ENCODE assay signal across 8 cellular contexts in the genomic region with DNA sequence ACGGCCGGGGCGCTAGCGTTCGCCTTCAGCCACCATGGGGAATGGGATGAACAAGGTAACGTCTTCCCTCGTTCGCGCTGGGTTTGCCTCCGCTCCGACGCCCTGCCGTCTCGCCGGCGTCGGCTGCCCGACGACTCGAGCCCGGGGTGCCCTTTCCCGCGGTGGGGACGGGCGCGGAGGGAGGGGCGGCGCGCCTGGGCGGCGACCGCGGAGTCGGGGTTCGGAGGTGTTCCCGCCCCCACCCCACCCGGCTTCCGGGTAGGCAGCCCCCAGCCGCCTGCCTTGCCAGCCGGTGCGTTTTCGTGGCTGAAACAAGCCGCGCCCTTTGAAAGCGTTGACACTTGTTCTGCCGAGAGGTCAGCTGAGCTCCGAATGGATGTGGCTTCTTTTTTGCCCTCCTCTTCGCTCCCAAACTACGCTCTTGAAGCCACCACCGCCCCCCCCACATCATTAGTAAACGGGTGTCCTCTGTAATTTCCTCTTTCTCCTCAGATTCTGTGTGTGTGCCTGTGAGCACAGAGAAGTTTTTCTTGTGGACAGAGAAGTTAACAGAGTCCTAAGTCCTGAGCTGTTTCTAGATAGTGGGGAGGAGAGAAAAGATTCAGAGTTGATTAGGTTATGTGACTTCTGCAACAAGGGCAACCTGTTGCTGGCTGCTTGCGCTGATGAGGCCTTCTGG. TPM values are rescaled to one million over a fixed set of nuclear protein-coding genes. Genes with fewer than 3 reads are reported as not detected.
DNase-seq lines count a peak whose midpoint lies in the region; TF ChIP-seq lines count a peak whose summit lies in the region.

No MANE protein-coding gene starts in this region.

- H3K4me3 Mint-ChIP-seq in activated naive CD8-positive, alpha-beta T cell = peak overlapping the region; percentile 91

- H3K4me3 ChIP-seq in NT2/D1 (ENCODE audit: insufficient read length, low read depth) = peak overlapping the region; percentile 63
- H3K4me3 ChIP-seq in hepatocyte = peak overlapping the region; percentile 87
- H3K4me3 ChIP-seq in skeletal muscle tissue (ENCODE audit: low read length in 3 of 3) = peak overlapping the region; percentile 73 to 81 (median 77)

- no peaks in the 10 kb centered on the region for H3K36me3 Mint-ChIP-seq in activated naive CD8-positive, alpha-beta T cell

- peaks cover 6% of the 10 kb centered on the region for H3K4me1 ChIP-seq in NT2/D1 (ENCODE audit: insufficient read depth, insufficient read length)
- no peaks in the 10 kb centered on the region for H3K4me1 ChIP-seq in hepatocyte (ENCODE audit: insufficient read depth)
- H3K4me1 ChIP-seq in skeletal muscle tissue (ENCODE audit: control insufficient read depth in 3 of 3, insufficient read depth in 3 of 3, low read length in 3 of 3) = peaks cover 17 to 34% (median 27%) of the 10 kb centered on the region in 3 donors

- H3K27ac ChIP-seq in hepatocyte = peak overlapping the region; percentile 96
- peak overlapping the region; percentile 89 for H3K27ac ChIP-seq in skeletal muscle tissue (ENCODE audit: low read depth, low read length)

- peaks cover 38% of the 10 kb centered on the region for H3K79me2 ChIP-seq in hepatocyte

- H3K36me3 ChIP-seq in NT2/D1 (ENCODE audit: insufficient read depth, insufficient read length, low read length) (no peaks in the 10 kb centered on the region), hepatocyte (replicated peaks; ENCODE audit: insufficient read depth, low read depth) (no peaks in the 10 kb centered on the region), skeletal muscle tissue (ENCODE audit: control insufficient read depth in 3 of 3, insufficient read depth in 3 of 3, low read length in 3 of 3) (no peaks in the 10 kb centered on the region)

- H3K9me2 ChIP-seq in hepatocyte (replicated peaks; ENCODE audit: insufficient read depth) = no peaks in the 10 kb centered on the region

- H3K4me2 ChIP-seq in hepatocyte = peak overlapping the region; percentile 85

- DNase-seq in G401 (ENCODE audit: low spot score) (peak; percentile 51), HCEC 1CT (peak; percentile 33), NT2/D1 (ENCODE audit: low read depth, low spot score) (no peak), hepatocyte (ENCODE audit: low spot score) (peak; percentile 73), NCI-H82 (lab: John Stamatoyannopoulos, UW) (no peak), Kasumi-1 (lab: John Stamatoyannopoulos, UW) (no peak)

- H3K9me3 ChIP-seq in NT2/D1 (ENCODE audit: insufficient read depth, low read length) (no peaks in the 10 kb centered on the region), hepatocyte (ENCODE audit: low read depth) (no peaks in the 10 kb centered on the region), skeletal muscle tissue (ENCODE audit: control insufficient read depth in 3 of 3, low read length in 3 of 3) (no peaks in the 10 kb centered on the region)

- no peaks in the 10 kb centered on the region for H4K20me1 ChIP-seq in hepatocyte (ENCODE audit: insufficient read depth, poor library complexity, severe bottlenecking)

- peak overlapping the region; percentile 96 for H3K27ac Mint-ChIP-seq in activated naive CD8-positive, alpha-beta T cell

- peak overlapping the region; percentile 77 for H3K9ac ChIP-seq in NT2/D1 (ENCODE audit: insufficient read length, low read depth)
- peak overlapping the region; percentile 71 to 95 (median 78) for H3K9ac ChIP-seq in skeletal muscle tissue (ENCODE audit: low read depth in 1 of 3, low read length in 3 of 3)

- H3K27me3 ChIP-seq in NT2/D1 (ENCODE audit: insufficient read depth, insufficient read length) = peaks cover 10% of the 10 kb centered on the region
- no peaks in the 10 kb centered on the region for H3K27me3 ChIP-seq in hepatocyte
- H3K27me3 ChIP-seq in skeletal muscle tissue (ENCODE audit: control insufficient read depth in 3 of 3, insufficient read depth in 3 of 3, low read length in 3 of 3) = no peaks in the 10 kb centered on the region

- peak overlapping the region; percentile 87 for H2AFZ ChIP-seq in hepatocyte

- H3K4me1 Mint-ChIP-seq in activated naive CD8-positive, alpha-beta T cell (ENCODE audit: low read depth) = peaks cover 41% of the 10 kb centered on the region

- H3K27me3 Mint-ChIP-seq in activated naive CD8-positive, alpha-beta T cell = no peaks in the 10 kb centered on the region

- no peaks in the 10 kb centered on the region for H3K9me3 Mint-ChIP-seq in activated naive CD8-positive, alpha-beta T cell (ENCODE audit: low read depth)

- peak; percentile 14 for TF ChIP-seq CTCF in hepatocyte (IDR thresholded peaks at IDR 0.05; ENCODE audit: poor library complexity)

- in situ Hi-C loops in G401 (cut with HindIII; ENCODE audit: low sequenced_read_pairs) = no loop called here

- WGBS in hepatocyte (ENCODE audit: low lambda C conversion rate, missing lambda C conversion rate) = 21% methylated on average over 15 of the region's 52 CpGs

RNA-seq across cellular contexts. Expression of gene DUSP22, which starts 0.4 kb away (rescaled TPM):
- 16.6 and 16.9 TPM in 2 replicates for total RNA-seq in G401 (2014; rRNA removed; shearing (Covaris generic))
- total RNA-seq in hepatocyte = 21.9 and 26.3 TPM in 2 replicates
- polyA plus RNA-seq in hepatocyte = 20.7 and 24.2 TPM in 2 replicates
- total RNA-seq in skeletal muscle tissue = 17.7 TPM

Comparison
In these comparisons a context has a peak if more than half of its experiments do, and no peak if none do; other contexts are left out.
1. DNase-seq: peak in G401 (single experiment), HCEC 1CT (single experiment) and hepatocyte (single experiment); none in NT2/D1 (single experiment), NCI-H82 (single experiment) and Kasumi-1 (0 of 2).
2. Peak in every context shown above with its lines, with median percentiles within 50 percentile points of each other: H3K4me3 ChIP-seq.